Comparison of ENCODE assay signal across 1 cellular context in genomic region chr19:33798701-33799111, GRCh38.
TF ChIP-seq lines count a peak whose summit lies in the region.

No MANE protein-coding gene starts in this region.

TF ChIP-seq in K562, 482 proteins besides CTCF, POLR2A, EP300 and RAD21 (continued from another document):
- TF ChIP-seq RCOR1 (IDR thresholded peaks at IDR 0.05; ENCODE audit: borderline replicate concordance in 1 of 2, low read depth in 2 of 2, low read length in 2 of 2) (no peak), MECOM (CRISPR knock-in tag; IDR thresholded peaks at IDR 0.05) (no peak), GTF2A2 (tag; IDR thresholded peaks at IDR 0.05) (no peak), ELF1 (tag; IDR thresholded peaks at IDR 0.05) (no peak), ATF4 (CRISPR knock-in tag; IDR thresholded peaks at IDR 0.05) (no peak), ZNF282 (CRISPR knock-in tag; IDR thresholded peaks at IDR 0.05) (no peak), ZNF717 (CRISPR knock-in tag; IDR thresholded peaks at IDR 0.05) (no peak), MEF2D (tag; conservative IDR thresholded peaks at IDR 0.05; ENCODE audit: low read depth) (no peak), ZNF695 (CRISPR knock-in tag; IDR thresholded peaks at IDR 0.05) (no peak), EP400 (IDR thresholded peaks at IDR 0.05) (no peak), HEY1 (CRISPR knock-in tag; IDR thresholded peaks at IDR 0.05; ENCODE audit: borderline replicate concordance) (no peak), CXXC5 (CRISPR knock-in tag; IDR thresholded peaks at IDR 0.05) (no peak)
- TF ChIP-seq, protein P1, sequence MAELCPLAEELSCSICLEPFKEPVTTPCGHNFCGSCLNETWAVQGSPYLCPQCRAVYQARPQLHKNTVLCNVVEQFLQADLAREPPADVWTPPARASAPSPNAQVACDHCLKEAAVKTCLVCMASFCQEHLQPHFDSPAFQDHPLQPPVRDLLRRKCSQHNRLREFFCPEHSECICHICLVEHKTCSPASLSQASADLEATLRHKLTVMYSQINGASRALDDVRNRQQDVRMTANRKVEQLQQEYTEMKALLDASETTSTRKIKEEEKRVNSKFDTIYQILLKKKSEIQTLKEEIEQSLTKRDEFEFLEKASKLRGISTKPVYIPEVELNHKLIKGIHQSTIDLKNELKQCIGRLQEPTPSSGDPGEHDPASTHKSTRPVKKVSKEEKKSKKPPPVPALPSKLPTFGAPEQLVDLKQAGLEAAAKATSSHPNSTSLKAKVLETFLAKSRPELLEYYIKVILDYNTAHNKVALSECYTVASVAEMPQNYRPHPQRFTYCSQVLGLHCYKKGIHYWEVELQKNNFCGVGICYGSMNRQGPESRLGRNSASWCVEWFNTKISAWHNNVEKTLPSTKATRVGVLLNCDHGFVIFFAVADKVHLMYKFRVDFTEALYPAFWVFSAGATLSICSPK (IDR thresholded peaks at IDR 0.05; ENCODE audit: borderline replicate concordance), result no peak
